In genomic region chr19:16078311-16078758, GRCh38 we compare ENCODE assay signal across 8 cellular contexts. TPM values are rescaled to one million over a fixed set of nuclear protein-coding genes. Genes with fewer than 3 reads are reported as not detected.
A peak's percentile ranks its signal among the peaks of the same experiment; 100 is the strongest.
DNase-seq lines count a peak whose midpoint lies in the region; ATAC-seq and TF ChIP-seq lines count a peak whose summit lies in the region.

No MANE protein-coding gene starts in this region.

- POLR2A ChIA-PET in WTC11 (lab: Charles Lee) = interaction anchor here (0.8 to 1.2 kb wide), 3 partner anchors 14 to 33 kb away, joined by 3 to 4 read pairs (median 3); no protein-coding TSS in a partner anchor

- TF ChIP-seq CTCF in WTC11 (IDR thresholded peaks at IDR 0.05) = no peak
- no peak for TF ChIP-seq CTCF in neural crest cell (conservative IDR thresholded peaks at IDR 0.05)

- no peaks in the 10 kb centered on the region for H3K9me3 Mint-ChIP-seq in WTC11
- H3K9me3 Mint-ChIP-seq in neural crest cell = no peaks in the 10 kb centered on the region

- no peaks in the 10 kb centered on the region for H3K27me3 Mint-ChIP-seq in WTC11 (ENCODE audit: low read depth)
- H3K27me3 Mint-ChIP-seq in neural crest cell (ENCODE audit: low read depth) = peaks cover 9% of the 10 kb centered on the region

- CTCF ChIA-PET in WTC11 (lab: Charles Lee) = interaction anchor here (1.0 to 8.9 kb wide), 3 partner anchors 17 to 37 kb away, joined by 3 to 100 read pairs (median 19); no protein-coding TSS in a partner anchor

- H3K4me3 Mint-ChIP-seq in WTC11 (peak overlapping the region; percentile 85), neural crest cell (peak overlapping the region; percentile 88)

- H3K4me1 Mint-ChIP-seq in WTC11 = peaks cover 53% of the 10 kb centered on the region
- peaks cover 44% of the 10 kb centered on the region for H3K4me1 Mint-ChIP-seq in neural crest cell

- peak overlapping the region; percentile 99 for H3K27ac ChIP-seq in epithelial cell of prostate

- no peak for ATAC-seq in WTC11
- no peak for ATAC-seq in GM19324 (IDR thresholded peaks at IDR 0.05; ENCODE audit: low FRiP score, unreplicated experiment)
- no peak for ATAC-seq in GM18520 (IDR thresholded peaks at IDR 0.05; ENCODE audit: unreplicated experiment)

- H3K36me3 Mint-ChIP-seq in WTC11 (peaks cover 31% of the 10 kb centered on the region), neural crest cell (ENCODE audit: low read depth) (peaks cover 14% of the 10 kb centered on the region)

- peak; percentile 29 for DNase-seq in activated CD4-positive, alpha-beta T cell treated with anti-CD3 and anti-CD28 coated beads for 1 hour
- no peak for DNase-seq in activated CD4-positive, alpha-beta T cell treated with anti-CD3 and anti-CD28 coated beads, Interleukin-2, amount 50 U/mL, for 1 hour
- DNase-seq in WTC11 (ENCODE audit: low spot score) = no peak
- DNase-seq in epithelial cell of prostate (ENCODE audit: low read depth, low spot score) = peak; percentile 72
- no peak for DNase-seq in neural crest cell (ENCODE audit: low read depth, low spot score)
- no peak for DNase-seq in Ammon's horn (ENCODE audit: low spot score)

- H3K27ac Mint-ChIP-seq in WTC11 (peak overlapping the region; percentile 98), neural crest cell (ENCODE audit: unreplicated experiment) (peak overlapping the region; percentile 98)

TF ChIP-seq in WTC11, 78 proteins besides CTCF, POLR2A, EP300 and RAD21 (continues in another document):
- TF ChIP-seq ERG (CRISPR knock-in tag; IDR thresholded peaks at IDR 0.05) = peak; percentile 72; the same call in 1 of the 2 replicates
- TF ChIP-seq EMX1 (CRISPR knock-in tag; IDR thresholded peaks at IDR 0.05) = no peak
- no peak for TF ChIP-seq PREB (CRISPR knock-in tag; IDR thresholded peaks at IDR 0.05; ENCODE audit: borderline replicate concordance)
- no peak for TF ChIP-seq SMAD3 (CRISPR knock-in tag; IDR thresholded peaks at IDR 0.05; ENCODE audit: borderline replicate concordance)
- TF ChIP-seq MXD4 (CRISPR knock-in tag; IDR thresholded peaks at IDR 0.05; ENCODE audit: borderline replicate concordance) = no peak
- no peak for TF ChIP-seq E2F1 (CRISPR knock-in tag; IDR thresholded peaks at IDR 0.05)
- no peak for TF ChIP-seq USF1 (CRISPR knock-in tag; IDR thresholded peaks at IDR 0.05)
- TF ChIP-seq STAT6 (CRISPR knock-in tag; conservative IDR thresholded peaks at IDR 0.05; ENCODE audit: low read depth) = no peak
- TF ChIP-seq PRRX2 (CRISPR knock-in tag; IDR thresholded peaks at IDR 0.05) = peak; percentile 11; the same call in 1 of the 2 replicates
- no peak for TF ChIP-seq CREB1 (CRISPR knock-in tag; IDR thresholded peaks at IDR 0.05)
- no peak for TF ChIP-seq MAX (CRISPR knock-in tag; IDR thresholded peaks at IDR 0.05)
- TF ChIP-seq ELF4 (CRISPR knock-in tag; IDR thresholded peaks at IDR 0.05; ENCODE audit: low read depth) = no peak
- no peak for TF ChIP-seq GABPB1 (CRISPR knock-in tag; IDR thresholded peaks at IDR 0.05)
- TF ChIP-seq ATF2 (CRISPR knock-in tag; IDR thresholded peaks at IDR 0.05; ENCODE audit: borderline replicate concordance, low read depth) = no peak
- no peak for TF ChIP-seq MYBL2 (CRISPR knock-in tag; IDR thresholded peaks at IDR 0.05)
- 0 out of 2 replicates have a peak, but pooled peaks have one; percentile 26 for TF ChIP-seq AR (CRISPR knock-in tag; IDR thresholded peaks at IDR 0.05)

RNA-seq across cellular contexts. Expression of gene TPM4, which starts 2.0 kb away (rescaled TPM):
- 302 to 327 TPM (median 323 TPM) in 3 replicates for total RNA-seq in WTC11 (2021)
- 357 and 373 TPM in 2 replicates for total RNA-seq in neural crest cell

RNA-seq across cellular contexts. Expression of gene RAB8A, which starts 33.4 kb away (rescaled TPM):
- total RNA-seq in WTC11 (2021) = 68.4 to 81.8 TPM (median 74.0 TPM) in 3 replicates
- 88.9 and 95.5 TPM in 2 replicates for total RNA-seq in neural crest cell

Comparison
In these comparisons a context has a peak if more than half of its experiments do, and no peak if none do; other contexts are left out.
1. DNase-seq: peak in activated CD4-positive, alpha-beta T cell treated with anti-CD3 and anti-CD28 coated beads for 1 hour (single experiment) and epithelial cell of prostate (single experiment); none in activated CD4-positive, alpha-beta T cell treated with anti-CD3 and anti-CD28 coated beads, Interleukin-2, amount 50 U/mL, for 1 hour (single experiment), WTC11 (single experiment), neural crest cell (single experiment) and Ammon's horn (single experiment).